ENCODE assay signal across 11 cellular contexts in genomic region chr16:86322283-86322682, GRCh38.
DNase-seq lines count a peak whose midpoint lies in the region; ATAC-seq and TF ChIP-seq lines count a peak whose summit lies in the region.
"Had no signal": no experiment of that assay in that cellular context is flagged by ENCODE, and none has a peak within 500 bp of the region (broad histone marks: within the 10 kb centered on the region; RNA-seq: fewer than 3 reads in every experiment).

No MANE protein-coding gene starts in this region.

- H4K5ac ChIP-seq in IMR-90 (ENCODE audit: low read depth, low read length) = no peak overlapping the region

- H4K91ac ChIP-seq in IMR-90 (ENCODE audit: insufficient read depth, low read depth, low read length) = no peak overlapping the region

- H3K79me1 ChIP-seq in IMR-90 (ENCODE audit: low read depth in 1 of 2, low read length in 2 of 2) = no peaks in the 10 kb centered on the region

- TF ChIP-seq CTCF in IMR-90 (conservative IDR thresholded peaks at IDR 0.05; ENCODE audit: low read depth, low read length) = no peak
- TF ChIP-seq CTCF in omental fat pad (IDR thresholded peaks at IDR 0.05) = no peak
- no peak for TF ChIP-seq CTCF in ovary (IDR thresholded peaks at IDR 0.05)
- no peak for TF ChIP-seq CTCF in osteoblast (IDR thresholded peaks at IDR 0.05; ENCODE audit: extremely low read depth, low read depth, low read length)

- no peak overlapping the region for H2AK9ac ChIP-seq in IMR-90 (replicated peaks; ENCODE audit: low read depth, low read length, poor library complexity)

- no peak overlapping the region for H3K23ac ChIP-seq in IMR-90 (ENCODE audit: low read depth, low read length)

- CTCF ChIA-PET in IMR-90 (lab: Yijun Ruan, JAX) = no interaction called here

- H4K8ac ChIP-seq in IMR-90 (ENCODE audit: low read depth in 2 of 2, low read length in 2 of 2) = peak overlapping the region in 1 of 2 experiments; percentile 45; a peak in 1 of 4 replicates

- H3K9me3 ChIP-seq in IMR-90 (ENCODE audit: control insufficient read depth, insufficient read depth, low read length) (peaks cover 7% of the 10 kb centered on the region), ovary (no peaks in the 10 kb centered on the region), osteoblast (ENCODE audit: low read depth, low read length) (no peaks in the 10 kb centered on the region)
- H3K9me3 ChIP-seq: Caco-2 had no signal

- no peaks in the 10 kb centered on the region for H4K20me1 ChIP-seq in IMR-90 (ENCODE audit: insufficient read depth, low read length)
- no peaks in the 10 kb centered on the region for H4K20me1 ChIP-seq in osteoblast (ENCODE audit: insufficient read depth, low read length)

- intact Hi-C loops in IMR-90 (cut with micrococcal nuclease) = no loop called here
- intact Hi-C loops in posterior vena cava (cut with DNase I) = no loop called here
- intact Hi-C loops in ovary (cut with DNase I) = no loop called here

- H2BK15ac ChIP-seq in IMR-90 (ENCODE audit: low read depth, low read length) = peak overlapping the region; percentile 28; the same call in 1 of the 3 replicates

- H3K4me2 ChIP-seq in IMR-90 (ENCODE audit: low read depth, low read length) (no peak overlapping the region), osteoblast (ENCODE audit: insufficient read depth, low read length) (no peak overlapping the region)

- H3K4me1 ChIP-seq in IMR-90 (ENCODE audit: control insufficient read depth, insufficient read depth, low read length) = peaks cover 9% of the 10 kb centered on the region
- no peaks in the 10 kb centered on the region for H3K4me1 ChIP-seq in ovary (ENCODE audit: insufficient read depth)
- no peaks in the 10 kb centered on the region for H3K4me1 ChIP-seq in osteoblast (ENCODE audit: insufficient read depth, low read length)
- H3K4me1 ChIP-seq: Caco-2 had no signal

- H3K56ac ChIP-seq in IMR-90 (ENCODE audit: extremely low read depth, insufficient read depth, low read length) = no peak overlapping the region

- no peak overlapping the region; the same call in 1 of the 2 replicates for H2BK120ac ChIP-seq in IMR-90 (ENCODE audit: low read depth, low read length)

- 80% methylated on average over 4 of the region's 6 CpGs; no CpG with 5 or more reads in 1 of the 2 experiments for WGBS in IMR-90 (ENCODE audit: extremely low coverage in 2 of 2, insufficient read length in 1 of 2), 2 experiments
- 10 to 23% (median 14%) methylated on average over 6 of the region's 6 CpGs for WGBS in ovary, 3 donors

- TF ChIP-seq POLR2A in IMR-90 (IDR thresholded peaks at IDR 0.05; ENCODE audit: low read depth, low read length) = no peak
- no peak for TF ChIP-seq POLR2A in ovary (IDR thresholded peaks at IDR 0.05)

- H3K36me3 ChIP-seq in IMR-90 (ENCODE audit: control insufficient read depth, insufficient read depth, low read length) (no peaks in the 10 kb centered on the region), ovary (no peaks in the 10 kb centered on the region), osteoblast (ENCODE audit: insufficient read depth, low read length) (no peaks in the 10 kb centered on the region)

- H3K4ac ChIP-seq in IMR-90 (ENCODE audit: low read depth, low read length) = peak overlapping the region; percentile 10; the same call in 1 of the 2 replicates

- POLR2A ChIA-PET in IMR-90 (lab: Charles Lee; ENCODE audit: unreplicated experiment) = no interaction called here

- no peak for DNase-seq in IMR-90
- peak; percentile 46 for DNase-seq in left kidney (ENCODE audit: low read depth, low spot score)
- DNase-seq in posterior vena cava (ENCODE audit: low spot score) = peak; percentile 60
- no peak for DNase-seq in omental fat pad (ENCODE audit: low spot score)
- DNase-seq in ovary = no peak
- DNase-seq in osteoblast (ENCODE audit: insufficient read length, low spot score, missing footprints) = no peak
- DNase-seq: CD8-positive, alpha-beta memory T cell; DMS53; GF-D8 had no signal

- TF ChIP-seq EP300 in ovary (IDR thresholded peaks at IDR 0.05) = no peak

- H2AFZ ChIP-seq in IMR-90 (replicated peaks; ENCODE audit: low read length, poor library complexity) = peak overlapping the region; percentile 8
- no peak overlapping the region for H2AFZ ChIP-seq in osteoblast (ENCODE audit: low read length)

- H3K27ac ChIP-seq in IMR-90 (ENCODE audit: insufficient read depth, low read length) (no peak overlapping the region), ovary (no peak overlapping the region), osteoblast (ENCODE audit: low read depth, low read length) (no peak overlapping the region)

- H2BK5ac ChIP-seq in IMR-90 (ENCODE audit: low read depth, low read length, poor library complexity, severe bottlenecking) = no peak overlapping the region

- BruUV-seq in IMR-90 (replicated peaks; lab: Mats Ljungman, UMichigan) = no TSS peak

- H2AK5ac ChIP-seq in IMR-90 (ENCODE audit: low read depth, low read length) = no peak overlapping the region; the same call in 1 of the 2 replicates

- TF ChIP-seq RAD21 in IMR-90 (IDR thresholded peaks at IDR 0.05; ENCODE audit: low read length) = no peak

- dilution Hi-C loops in IMR-90 (cut with HindIII; ENCODE audit: low sequenced_read_pairs, unreplicated experiment) = no loop called here

- peaks cover 6% of the 10 kb centered on the region; the same call in 1 of the 2 replicates for H3K27me3 ChIP-seq in IMR-90 (ENCODE audit: control insufficient read depth, insufficient read depth, low read length)
- no peaks in the 10 kb centered on the region for H3K27me3 ChIP-seq in ovary
- peaks cover 22% of the 10 kb centered on the region for H3K27me3 ChIP-seq in osteoblast (ENCODE audit: insufficient read depth, low read length)

- H3K14ac ChIP-seq in IMR-90 (replicated peaks; ENCODE audit: low read depth, low read length) = no peak overlapping the region

- H3K18ac ChIP-seq in IMR-90 (ENCODE audit: low read depth, low read length) = no peak overlapping the region

- in situ Hi-C loops in IMR-90 (cut with MboI; ENCODE audit: low sequenced_read_pairs) = loop anchor here (25.0 kb wide), 1 partner anchor 510 kb away; no protein-coding TSS in a partner anchor

- no peak overlapping the region for H3K9ac ChIP-seq in IMR-90 (ENCODE audit: low read depth, low read length)

- 0 out of 2 replicates have a peak overlapping the region, but pooled peaks have one; percentile 39 for H2BK20ac ChIP-seq in IMR-90 (ENCODE audit: low read depth, low read length)

- H3K79me2 ChIP-seq in osteoblast (ENCODE audit: insufficient read depth, low read length) = no peaks in the 10 kb centered on the region

- ATAC-seq in IMR-90 (ENCODE audit: low read depth) (no peak), omental fat pad (ENCODE audit: low FRiP score) (no peak)
- ATAC-seq: HCT116 had no signal

- 0 out of 2 replicates have a peak, but pooled peaks cover 9% of the 10 kb centered on the region for H3K9me1 ChIP-seq in IMR-90 (ENCODE audit: insufficient read depth, low read length)

- H3K4me3 ChIP-seq in IMR-90 (ENCODE audit: insufficient read depth, low read depth, low read length) (no peak overlapping the region), ovary (no peak overlapping the region), osteoblast (ENCODE audit: insufficient read depth, low read length) (no peak overlapping the region)

TF ChIP-seq in IMR-90, 13 proteins besides CTCF, POLR2A, EP300 and RAD21:
- TF ChIP-seq MXI1 (IDR thresholded peaks at IDR 0.05; ENCODE audit: borderline replicate concordance, low read depth, low read length) (no peak), CEBPB (IDR thresholded peaks at IDR 0.05; ENCODE audit: low read depth, low read length) (0 out of 2 replicates have a peak, but pooled peaks have one; percentile 1), SMC3 (IDR thresholded peaks at IDR 0.05; ENCODE audit: low read depth, low read length) (no peak)

Comparison
In these comparisons a context has a peak if more than half of its experiments do, and no peak if none do; other contexts are left out.
1. DNase-seq: peak in left kidney (single experiment) and posterior vena cava (single experiment); none in IMR-90 (single experiment), omental fat pad (single experiment), ovary (0 of 5) and osteoblast (single experiment).